Comparison of ENCODE assay signal across 8 cellular contexts in genomic region chr14:73027546-73027945, GRCh38. TPM values are rescaled to one million over a fixed set of nuclear protein-coding genes. Genes with fewer than 3 reads are reported as not detected.
DNase-seq lines count a peak whose midpoint lies in the region; ATAC-seq and TF ChIP-seq lines count a peak whose summit lies in the region.

No MANE protein-coding gene starts in this region.

- H3K4me3 Mint-ChIP-seq in GM23338, result peak overlapping the region; percentile 89

- 48 to 50% methylated on average over 3 of the region's 3 CpGs for WGBS in sigmoid colon, 2 donors

- H3K4me1 ChIP-seq in GM23338 (ENCODE audit: insufficient read depth) (peaks cover 6% of the 10 kb centered on the region), SJSA1 (replicated peaks) (0 out of 2 replicates have a peak, but pooled peaks cover 8% of the 10 kb centered on the region), fibroblast of lung (ENCODE audit: control insufficient read depth, extremely low read depth, insufficient read depth, low read length) (no peaks in the 10 kb centered on the region), sigmoid colon (peaks cover 0 to 31% (median 29%) of the 10 kb centered on the region in 4 donors)

- H3K79me2 ChIP-seq in GM23338 (replicated peaks; ENCODE audit: insufficient read depth), result peaks cover 11% of the 10 kb centered on the region; the same call in 1 of the 2 replicates
- peaks cover 27% of the 10 kb centered on the region for H3K79me2 ChIP-seq in fibroblast of lung (ENCODE audit: control insufficient read depth, insufficient read depth, low read length)

- H3K27ac ChIP-seq in GM23338 (ENCODE audit: low read depth), result peak overlapping the region; percentile 45; the same call in 1 of the 2 replicates
- H3K27ac ChIP-seq in SJSA1, result no peak overlapping the region
- no peak overlapping the region for H3K27ac ChIP-seq in fibroblast of lung (ENCODE audit: insufficient read depth, low read length)
- H3K27ac ChIP-seq in sigmoid colon, result peak overlapping the region; percentile 37 to 94 (median 92)

- no peaks in the 10 kb centered on the region for H3K9me2 ChIP-seq in GM23338 (ENCODE audit: insufficient read depth)

- DNase-seq in GM23338 (ENCODE audit: low spot score) (no peak), SJSA1 (ENCODE audit: low read depth in 1 of 2, low spot score in 2 of 2) (no peak), fibroblast of lung (ENCODE audit: low read depth in 2 of 2) (no peak), sigmoid colon (no peak), glomerular visceral epithelial cell (ENCODE audit: extremely low spot score) (no peak)

- H3K4me3 ChIP-seq in GM23338, result peak overlapping the region; percentile 43
- H3K4me3 ChIP-seq in SJSA1, result peak overlapping the region; percentile 69
- peak overlapping the region; percentile 38 to 82 (median 61) for H3K4me3 ChIP-seq in fibroblast of lung (replicated peaks in 1 of 4; ENCODE audit: control extremely low read depth in 1 of 4, insufficient read depth in 1 of 4, low read depth in 3 of 4, low read length in 4 of 4)
- H3K4me3 ChIP-seq in sigmoid colon, result peak overlapping the region; percentile 69 to 91 (median 82)

- no peak for ATAC-seq in GM23338
- ATAC-seq in HG02678 (IDR thresholded peaks at IDR 0.05; ENCODE audit: unreplicated experiment), result no peak
- no peak for ATAC-seq in GM18498 (IDR thresholded peaks at IDR 0.05; ENCODE audit: unreplicated experiment)
- no peak for ATAC-seq in HG03039 (IDR thresholded peaks at IDR 0.05; ENCODE audit: unreplicated experiment)

- no peak overlapping the region for H3K9ac ChIP-seq in fibroblast of lung (ENCODE audit: insufficient read depth, low read length)

- H3K27me3 Mint-ChIP-seq in GM23338 (ENCODE audit: insufficient read depth, low read depth, poor library complexity), result peaks cover 8% of the 10 kb centered on the region

- peaks cover 12% of the 10 kb centered on the region; the same call in 2 of the 3 replicates for H3K36me3 Mint-ChIP-seq in GM23338 (ENCODE audit: low read depth)

- no peaks in the 10 kb centered on the region for H3K9me3 Mint-ChIP-seq in GM23338

- no peak for TF ChIP-seq POLR2A in sigmoid colon (IDR thresholded peaks at IDR 0.05)

- H3K4me1 Mint-ChIP-seq in GM23338, result peaks cover 23% of the 10 kb centered on the region

- H3K9me3 ChIP-seq in SJSA1 (replicated peaks), result no peaks in the 10 kb centered on the region
- H3K9me3 ChIP-seq in fibroblast of lung (ENCODE audit: control insufficient read depth, insufficient read depth, low read depth, low read length), result no peaks in the 10 kb centered on the region
- H3K9me3 ChIP-seq in sigmoid colon, result no peaks in the 10 kb centered on the region

- H3K36me3 ChIP-seq in GM23338 (ENCODE audit: insufficient read depth) (no peaks in the 10 kb centered on the region), SJSA1 (peaks cover 14% of the 10 kb centered on the region), fibroblast of lung (ENCODE audit: control insufficient read depth, insufficient read depth, low read length) (peaks cover 5% of the 10 kb centered on the region), sigmoid colon (peaks cover 10 to 16% (median 12%) of the 10 kb centered on the region in 4 donors)

- no peak for TF ChIP-seq CTCF in GM23338 (conservative IDR thresholded peaks at IDR 0.05; ENCODE audit: low read depth in 2 of 2)
- no peak for TF ChIP-seq CTCF in fibroblast of lung (conservative IDR thresholded peaks at IDR 0.05 in 1 of 2, IDR thresholded peaks at IDR 0.05 in 1 of 2; ENCODE audit: low read depth in 1 of 2, low read length in 2 of 2)
- TF ChIP-seq CTCF in sigmoid colon (IDR thresholded peaks at IDR 0.05), result no peak

- no peaks in the 10 kb centered on the region; the same call in 1 of the 2 replicates for H4K20me1 ChIP-seq in GM23338 (replicated peaks; ENCODE audit: insufficient read depth)
- H4K20me1 ChIP-seq in fibroblast of lung (ENCODE audit: control insufficient read depth, extremely low read depth, insufficient read depth, low read length), result no peaks in the 10 kb centered on the region

- H2AFZ ChIP-seq in GM23338 (peak overlapping the region; percentile 30), fibroblast of lung (ENCODE audit: low read length) (peak overlapping the region; percentile 89)

- no peaks in the 10 kb centered on the region for H3K27me3 ChIP-seq in GM23338 (ENCODE audit: insufficient read depth)
- H3K27me3 ChIP-seq in SJSA1 (replicated peaks), result no peaks in the 10 kb centered on the region
- no peaks in the 10 kb centered on the region for H3K27me3 ChIP-seq in fibroblast of lung (ENCODE audit: control insufficient read depth, insufficient read depth, low read length)
- H3K27me3 ChIP-seq in sigmoid colon, result no peaks in the 10 kb centered on the region

- no peaks in the 10 kb centered on the region for H3F3A ChIP-seq in GM23338 (replicated peaks; ENCODE audit: low read depth)

- peak overlapping the region; percentile 87 for H3K27ac Mint-ChIP-seq in GM23338

- H3K4me2 ChIP-seq in GM23338, result peak overlapping the region; percentile 64
- peak overlapping the region; percentile 64 for H3K4me2 ChIP-seq in fibroblast of lung (ENCODE audit: extremely low read depth, insufficient read depth, low read length)

- intact Hi-C loops in sigmoid colon (cut with DNase I), result loop anchor here (1.0 kb wide), 1 partner anchor 31 kb away; the partner anchor contains the start of gene RBM25

- no peak for TF ChIP-seq EP300 in sigmoid colon (IDR thresholded peaks at IDR 0.05)

TF ChIP-seq in GM23338, 12 proteins besides CTCF, POLR2A, EP300 and RAD21:
- no peak for TF ChIP-seq ZNF331 (CRISPR knock-in tag; IDR thresholded peaks at IDR 0.05; ENCODE audit: low read depth)
- no peak for TF ChIP-seq REST (IDR thresholded peaks at IDR 0.05; ENCODE audit: unreplicated experiment)
- no peak for TF ChIP-seq STAT1 (IDR thresholded peaks at IDR 0.05; ENCODE audit: unreplicated experiment)
- TF ChIP-seq ETS1 (IDR thresholded peaks at IDR 0.05), result no peak
- no peak for TF ChIP-seq ZNF114 (CRISPR knock-in tag; IDR thresholded peaks at IDR 0.05)

RNA-seq across cellular contexts. Expression of gene ZFYVE1, which starts 0.6 kb away (rescaled TPM):
- total RNA-seq in GM23338 (2014; rRNA removed; shearing (Covaris generic)), result 10.2 and 12.5 TPM in 2 replicates
- polyA plus RNA-seq in GM23338 (2016; fragmentation: Nextera tagmentation; extraction: Ambion mirVana) (3.2 and 3.7 TPM in 2 replicates), fibroblast of lung (14.9 and 18.8 TPM in 2 replicates), sigmoid colon (1 to 10 TPM; 6.6 to 9.0 (median 8.3) TPM)
- total RNA-seq in SJSA1 (2014; rRNA removed; shearing (Covaris generic)), result 3.7 and 6.6 TPM in 2 replicates
- total RNA-seq in fibroblast of lung (14.4 and 22.1 TPM in 2 replicates), sigmoid colon (10 to 100 TPM; 15.5 to 27.7 (median 21.2) TPM)
- polyA plus RNA-seq in fibroblast of lung (2012), result 16.5 and 18.2 TPM in 2 replicates
- 77.6 and 81.5 TPM in 2 replicates for polyA minus RNA-seq in fibroblast of lung (ENCODE audit: low replicate concordance)

RNA-seq across cellular contexts. Expression of gene RBM25, which starts 30.8 kb away (rescaled TPM):
- 107 and 120 TPM in 2 replicates for total RNA-seq in GM23338 (2014; rRNA removed; shearing (Covaris generic))
- polyA plus RNA-seq in GM23338 (2016; fragmentation: Nextera tagmentation; extraction: Ambion mirVana) (180 and 204 TPM in 2 replicates), fibroblast of lung (38.0 and 42.5 TPM in 2 replicates), sigmoid colon (10 to 100 TPM; 10.8 to 46.7 (median 35.1) TPM)
- total RNA-seq in SJSA1 (2014; rRNA removed; shearing (Covaris generic)), result 30.0 and 31.8 TPM in 2 replicates
- total RNA-seq in fibroblast of lung (22.3 and 25.4 TPM in 2 replicates), sigmoid colon (10 to 100 TPM; 44.1 to 78.9 (median 57.3) TPM)
- 58.4 and 59.5 TPM in 2 replicates for polyA plus RNA-seq in fibroblast of lung (2012)
- polyA minus RNA-seq in fibroblast of lung (ENCODE audit: low replicate concordance), result 20.8 and 42.8 TPM in 2 replicates

Comparison
In these comparisons a context has a peak if more than half of its experiments do, and no peak if none do; other contexts are left out.
1. H3K27ac ChIP-seq: peak in GM23338 (single experiment) and sigmoid colon (4 of 4); none in SJSA1 (single experiment) and fibroblast of lung (single experiment).
2. Peak in every context shown above with its lines, with median percentiles within 50 percentile points of each other: H3K4me3 ChIP-seq.